Comparison of ENCODE assay signal across 8 cellular contexts in genomic region chr10:61835069-61835908, GRCh38.
DNase-seq lines count a peak whose midpoint lies in the region; ATAC-seq and TF ChIP-seq lines count a peak whose summit lies in the region.

No MANE protein-coding gene starts in this region.

- no peak for TF ChIP-seq POLR2A in GM18505 (IDR thresholded peaks at IDR 0.05; ENCODE audit: borderline replicate concordance, extremely low read depth, insufficient read depth, insufficient read length)

- TF ChIP-seq CTCF in AG10803 (conservative IDR thresholded peaks at IDR 0.05; ENCODE audit: low read length) (peak; percentile 65), GM12875 (IDR thresholded peaks at IDR 0.05; ENCODE audit: borderline replicate concordance, insufficient read depth, low read depth, low read length) (peak; percentile 56), MCF 10A (IDR thresholded peaks at IDR 0.05; ENCODE audit: unreplicated experiment) (peak; percentile 50)

- CTCF ChIA-PET in MCF 10A (lab: Yijun Ruan, JAX): interaction anchor here (0.6 to 3.3 kb wide), 18 partner anchors 9 to 1052 kb away, joined by 3 to 40 read pairs (median 4); no protein-coding TSS in a partner anchor

- BruUV-seq in MCF 10A (replicated peaks; lab: Mats Ljungman, UMichigan): no TSS peak

- peaks cover 31% of the 10 kb centered on the region for H3K4me1 Mint-ChIP-seq in MCF 10A (ENCODE audit: insufficient read depth, unreplicated experiment)

- intact Hi-C loops in MCF 10A (cut with micrococcal nuclease): loop anchor here (1.0 to 10.0 kb wide), 5 partner anchors 84 to 690 kb away; no protein-coding TSS in a partner anchor

- H3K4me3 ChIP-seq in AG10803 (ENCODE audit: low read length): no peak overlapping the region
- no peak overlapping the region for H3K4me3 ChIP-seq in GM12875 (ENCODE audit: low read depth, low read length)

- ATAC-seq in GM18517 (IDR thresholded peaks at IDR 0.05; ENCODE audit: unreplicated experiment) (no peak), GM18505 (IDR thresholded peaks at IDR 0.05; ENCODE audit: unreplicated experiment) (no peak)

- no peaks in the 10 kb centered on the region for H3K27me3 Mint-ChIP-seq in MCF 10A (ENCODE audit: insufficient read depth, unreplicated experiment)

- POLR2A ChIA-PET in MCF 10A (lab: Yijun Ruan, JAX): interaction anchor here (0.6 to 6.2 kb wide), 9 partner anchors 10 to 288 kb away, joined by 3 to 118 read pairs (median 4); partner anchors contain the start of gene ARID5B

- H3K4me3 Mint-ChIP-seq in MCF 10A (ENCODE audit: unreplicated experiment): no peak overlapping the region

- H3K9me3 Mint-ChIP-seq in MCF 10A (ENCODE audit: unreplicated experiment): no peaks in the 10 kb centered on the region

- H3K27ac Mint-ChIP-seq in MCF 10A (ENCODE audit: low read depth, unreplicated experiment): peak overlapping the region; percentile 83

- DNase-seq in AG10803 (ENCODE audit: low read depth) (peak; percentile 73), LoVo (ENCODE audit: low spot score) (peak; percentile 63), MCF 10A (ENCODE audit: unreplicated experiment) (peak; percentile 70), lung microvascular endothelial cell (ENCODE audit: low read depth in 2 of 2) (peak; percentile 67 to 86)
- DNase-seq in stimulated activated CD4-positive, alpha-beta T cell treated with anti-CD3 and anti-CD28 coated beads, Interleukin-15, amount 100 ng/mL, for 24 hours: no peak

- no peaks in the 10 kb centered on the region for H3K36me3 Mint-ChIP-seq in MCF 10A (ENCODE audit: insufficient read depth, unreplicated experiment)
